Comparison of ENCODE assay signal across 1 cellular context in genomic region chr2:201938816-201939180, GRCh38.
TF ChIP-seq lines count a peak whose summit lies in the region.

No MANE protein-coding gene starts in this region.

TF ChIP-seq in GM23338, 12 proteins besides CTCF, POLR2A, EP300 and RAD21 (continued from another document):
- TF ChIP-seq REST (IDR thresholded peaks at IDR 0.05; ENCODE audit: unreplicated experiment) (no peak), NANOG (IDR thresholded peaks at IDR 0.05; ENCODE audit: borderline replicate concordance) (no peak), ZNF462 (CRISPR knock-in tag; IDR thresholded peaks at IDR 0.05) (no peak), ETS1 (IDR thresholded peaks at IDR 0.05) (no peak), CREB1 (CRISPR knock-in tag; IDR thresholded peaks at IDR 0.05; ENCODE audit: low read depth) (no peak), POLR2AphosphoS5 (IDR thresholded peaks at IDR 0.05; ENCODE audit: low read depth) (no peak), ZNF331 (CRISPR knock-in tag; IDR thresholded peaks at IDR 0.05; ENCODE audit: low read depth) (no peak), EZH2 (IDR thresholded peaks at IDR 0.05; ENCODE audit: low read depth, unreplicated experiment) (no peak), ZNF114 (CRISPR knock-in tag; IDR thresholded peaks at IDR 0.05) (no peak), STAT1 (IDR thresholded peaks at IDR 0.05; ENCODE audit: unreplicated experiment) (no peak), EZH2phosphoT487 (IDR thresholded peaks at IDR 0.05; ENCODE audit: unreplicated experiment) (no peak)
